1 cellular context compared by ENCODE assay signal in genomic region chr18:48929951-48930713, GRCh38.
A peak's percentile ranks its signal among the peaks of the same experiment; 100 is the strongest.
TF ChIP-seq lines count a peak whose summit lies in the region.

No MANE protein-coding gene starts in this region.

TF ChIP-seq in HepG2, 621 proteins besides CTCF, POLR2A, EP300 and RAD21 (continued from another document and continues in another):
- peak; percentile 99 for TF ChIP-seq HNF1B (CRISPR knock-in tag; IDR thresholded peaks at IDR 0.05)
- no peak for TF ChIP-seq CBX1 (IDR thresholded peaks at IDR 0.05; ENCODE audit: low read depth)
- peak; percentile 72 for TF ChIP-seq SIX4 (CRISPR knock-in tag; IDR thresholded peaks at IDR 0.05)
- TF ChIP-seq ZNF205 (CRISPR knock-in tag; IDR thresholded peaks at IDR 0.05) = no peak
- TF ChIP-seq MLX (CRISPR knock-in tag; IDR thresholded peaks at IDR 0.05) = 0 out of 2 replicates have a peak, but pooled peaks have one; percentile 55
- no peak for TF ChIP-seq HOXA9 (CRISPR knock-in tag; IDR thresholded peaks at IDR 0.05; ENCODE audit: borderline replicate concordance)
- no peak for TF ChIP-seq ZMAT3 (CRISPR knock-in tag; conservative IDR thresholded peaks at IDR 0.05)
- TF ChIP-seq RXRB (CRISPR knock-in tag; IDR thresholded peaks at IDR 0.05; ENCODE audit: borderline replicate concordance) = peak; percentile 88
- no peak for TF ChIP-seq ZNF850 (CRISPR knock-in tag; conservative IDR thresholded peaks at IDR 0.05)
- TF ChIP-seq ZBTB3 (CRISPR knock-in tag; IDR thresholded peaks at IDR 0.05; ENCODE audit: borderline replicate concordance, low read depth) = no peak
- TF ChIP-seq YEATS2 (CRISPR knock-in tag; IDR thresholded peaks at IDR 0.05; ENCODE audit: borderline replicate concordance) = no peak
- no peak; the same call in 1 of the 2 replicates for TF ChIP-seq JUNB (CRISPR knock-in tag; IDR thresholded peaks at IDR 0.05; ENCODE audit: borderline replicate concordance)
- no peak; the same call in 1 of the 2 replicates for TF ChIP-seq STAG1 (CRISPR knock-in tag; IDR thresholded peaks at IDR 0.05)
- no peak for TF ChIP-seq NFE2 (CRISPR knock-in tag; IDR thresholded peaks at IDR 0.05)
- no peak; the same call in none of the 2 replicates for TF ChIP-seq ZFP91 (CRISPR knock-in tag; IDR thresholded peaks at IDR 0.05; ENCODE audit: borderline replicate concordance)
- peak; percentile 58; the same call in 1 of the 2 replicates for TF ChIP-seq KLF12 (CRISPR knock-in tag; IDR thresholded peaks at IDR 0.05; ENCODE audit: borderline replicate concordance)
- TF ChIP-seq CERS6 (CRISPR knock-in tag; IDR thresholded peaks at IDR 0.05) = no peak
- TF ChIP-seq CC2D1A (CRISPR knock-in tag; IDR thresholded peaks at IDR 0.05) = no peak
- TF ChIP-seq ZNF367 (CRISPR knock-in tag; IDR thresholded peaks at IDR 0.05; ENCODE audit: borderline replicate concordance) = no peak
- TF ChIP-seq RORA (CRISPR knock-in tag; IDR thresholded peaks at IDR 0.05) = 0 out of 2 replicates have a peak, but pooled peaks have one; percentile 64
- no peak; the same call in 1 of the 2 replicates for TF ChIP-seq PRDM15 (CRISPR knock-in tag; IDR thresholded peaks at IDR 0.05)
- TF ChIP-seq FOXA3 (CRISPR knock-in tag; IDR thresholded peaks at IDR 0.05) = peak; percentile 38
- peak; percentile 44; the same call in 1 of the 2 replicates for TF ChIP-seq THAP11 (CRISPR knock-in tag; IDR thresholded peaks at IDR 0.05)
- TF ChIP-seq ZNF629 (CRISPR knock-in tag; conservative IDR thresholded peaks at IDR 0.05) = no peak
- TF ChIP-seq ZNF879 (CRISPR knock-in tag; IDR thresholded peaks at IDR 0.05) = no peak
- no peak for TF ChIP-seq PHB2 (IDR thresholded peaks at IDR 0.05; ENCODE audit: partially characterized antibody)
- TF ChIP-seq RARA (CRISPR knock-in tag; IDR thresholded peaks at IDR 0.05) = peak; percentile 92
- TF ChIP-seq ZNF687 (CRISPR knock-in tag; IDR thresholded peaks at IDR 0.05) = peak; percentile 94
- TF ChIP-seq SNAI1 (CRISPR knock-in tag; IDR thresholded peaks at IDR 0.05; ENCODE audit: borderline replicate concordance) = no peak
- no peak for TF ChIP-seq PTBP1 (IDR thresholded peaks at IDR 0.05; ENCODE audit: low read depth, low read length, poor library complexity, severe bottlenecking)
- TF ChIP-seq ASH2L (IDR thresholded peaks at IDR 0.05; ENCODE audit: insufficient read length, low read depth, low read length) = peak; percentile 39
- TF ChIP-seq MIXL1 (CRISPR knock-in tag; IDR thresholded peaks at IDR 0.05) = no peak; the same call in none of the 2 replicates
- no peak for TF ChIP-seq EHMT2 (IDR thresholded peaks at IDR 0.05; ENCODE audit: borderline replicate concordance, low read depth, low read length)
- TF ChIP-seq SP1 (IDR thresholded peaks at IDR 0.05) = no peak
- no peak for TF ChIP-seq SP1 (CRISPR knock-in tag; IDR thresholded peaks at IDR 0.05)
- TF ChIP-seq FOXO1 (CRISPR knock-in tag; IDR thresholded peaks at IDR 0.05) = no peak; the same call in 1 of the 2 replicates
- TF ChIP-seq HNF1A (IDR thresholded peaks at IDR 0.05; ENCODE audit: low read depth) = peak; percentile 98
- peak; percentile 100 for TF ChIP-seq HNF1A (CRISPR knock-in tag; IDR thresholded peaks at IDR 0.05; ENCODE audit: borderline replicate concordance)
- no peak for TF ChIP-seq ZNF747 (CRISPR knock-in tag; IDR thresholded peaks at IDR 0.05; ENCODE audit: borderline replicate concordance)
- no peak for TF ChIP-seq MZF1 (CRISPR knock-in tag; IDR thresholded peaks at IDR 0.05; ENCODE audit: borderline replicate concordance)
- TF ChIP-seq ZNF780A (CRISPR knock-in tag; IDR thresholded peaks at IDR 0.05) = no peak
- no peak for TF ChIP-seq ZNF670 (CRISPR knock-in tag; IDR thresholded peaks at IDR 0.05; ENCODE audit: borderline replicate concordance)
- TF ChIP-seq ZNF749 (CRISPR knock-in tag; IDR thresholded peaks at IDR 0.05; ENCODE audit: borderline replicate concordance) = no peak
- no peak; the same call in 1 of the 2 replicates for TF ChIP-seq ATF7-NPFF (CRISPR knock-in tag; IDR thresholded peaks at IDR 0.05; ENCODE audit: low read depth)
- no peak for TF ChIP-seq ZBTB1 (CRISPR knock-in tag; IDR thresholded peaks at IDR 0.05; ENCODE audit: borderline replicate concordance)
- TF ChIP-seq ZFP62 (CRISPR knock-in tag; IDR thresholded peaks at IDR 0.05) = no peak
- peak; percentile 40; the same call in 1 of the 2 replicates for TF ChIP-seq ZNF276 (CRISPR knock-in tag; IDR thresholded peaks at IDR 0.05; ENCODE audit: low read depth)
- TF ChIP-seq BRD4 (CRISPR knock-in tag; IDR thresholded peaks at IDR 0.05) = no peak; the same call in 1 of the 2 replicates
- 0 out of 2 replicates have a peak, but pooled peaks have one; percentile 53 for TF ChIP-seq ZNF598 (CRISPR knock-in tag; IDR thresholded peaks at IDR 0.05; ENCODE audit: borderline replicate concordance)
